Comparison of ENCODE assay signal across 22 cellular contexts in genomic region chr11:129968611-129969419, GRCh38. TPM values are rescaled to one million over a fixed set of nuclear protein-coding genes. Genes with fewer than 3 reads are reported as not detected.
DNase-seq lines count a peak whose midpoint lies in the region; ATAC-seq, FAIRE-seq and TF ChIP-seq lines count a peak whose summit lies in the region.
"Had no signal": no experiment of that assay in that cellular context is flagged by ENCODE, and none has a peak within 500 bp of the region (broad histone marks: within the 10 kb centered on the region; RNA-seq: fewer than 3 reads in every experiment).

No MANE protein-coding gene starts in this region.

- H3K9ac ChIP-seq in K562 (ENCODE audit: insufficient read depth in 1 of 2, low read depth in 2 of 2, low read length in 2 of 2) (no peak overlapping the region), mammary epithelial cell (ENCODE audit: insufficient read depth, low read length) (no peak overlapping the region)
- H3K9ac ChIP-seq: GM23248 had no signal

- WGBS in K562 (ENCODE audit: insufficient coverage, low coverage, missing lambda C conversion rate): 57% methylated on average over 7 of the region's 8 CpGs
- 79% methylated on average over 7 of the region's 8 CpGs for WGBS in mammary epithelial cell (ENCODE audit: low coverage, missing lambda C conversion rate)

- H2AFZ ChIP-seq in K562 (ENCODE audit: low read depth, low read length) (no peak overlapping the region), mammary epithelial cell (ENCODE audit: low read depth, low read length) (no peak overlapping the region)
- H2AFZ ChIP-seq: GM23248 had no signal

- no peaks in the 10 kb centered on the region for H4K20me1 ChIP-seq in K562 (replicated peaks; ENCODE audit: control insufficient read depth, insufficient read depth, low read length)
- no peaks in the 10 kb centered on the region for H4K20me1 ChIP-seq in mammary epithelial cell (ENCODE audit: insufficient read depth, low read length)

- in situ Hi-C loops in K562 (cut with MboI): no loop called here
- in situ Hi-C loops in mammary epithelial cell (cut with MboI; ENCODE audit: low sequenced_read_pairs in 2 of 2): no loop called here

- peaks cover 2 to 8% of the 10 kb centered on the region in 2 experiments; a peak in 4 of 5 replicates for H3K4me1 ChIP-seq in K562 (replicated peaks in 1 of 2; ENCODE audit: control insufficient read depth in 2 of 2, insufficient read depth in 2 of 2, low read length in 2 of 2)
- H3K4me1 ChIP-seq in mammary epithelial cell (ENCODE audit: insufficient read depth, low read length): no peaks in the 10 kb centered on the region

- intact Hi-C loops in K562 (cut with micrococcal nuclease) (no loop called here), mammary epithelial cell (cut with micrococcal nuclease) (no loop called here)

- TF ChIP-seq CTCF in NB4 (IDR thresholded peaks at IDR 0.05; ENCODE audit: low read depth, low read length) (no peak), K562 (IDR thresholded peaks at IDR 0.05 in 2 of 3, conservative IDR thresholded peaks at IDR 0.05 in 1 of 3; ENCODE audit: insufficient read depth in 2 of 3, low read depth in 1 of 3, low read length in 3 of 3) (no peak), mammary epithelial cell (conservative IDR thresholded peaks at IDR 0.05 in 1 of 2, IDR thresholded peaks at IDR 0.05 in 1 of 2; ENCODE audit: extremely low read depth in 1 of 2, insufficient read depth in 1 of 2, low read depth in 1 of 2, low read length in 2 of 2) (no peak)

- no peak for TF ChIP-seq RAD21 in K562 (CRISPR knock-in tag; conservative IDR thresholded peaks at IDR 0.05 in 1 of 2, IDR thresholded peaks at IDR 0.05 in 1 of 2)

- H3K4me3 Mint-ChIP-seq in activated CD4-positive, alpha-beta T cell treated with anti-CD3 and anti-CD28 coated beads, Interleukin-2, amount 10 ng/mL, durations not matched to agents 7 days and 5 days: no peak overlapping the region
- no peak overlapping the region for H3K4me3 Mint-ChIP-seq in naive thymus-derived CD8-positive, alpha-beta T cell
- H3K4me3 Mint-ChIP-seq: activated T-helper 1 cell treated with anti-CD3 and anti-CD28 coated beads, Interleukin-12 subunit alpha, Interleukin-12 subunit beta, Interleukin-2, Interleukin-4 antibody, amounts not matched to agents 30 ng/mL and 10 ng/mL and 1 ng/mL, durations not matched to agents 14 hours and 24 hours and 36 hours; CD4-positive, alpha-beta memory T cell; nephron progenitor cell; T-helper 1 cell treated with Interleukin-12 subunit alpha and Interleukin-12 subunit beta and Interleukin-4 antibody, amounts not matched to agents 30 μg/mL and 1 μg/mL, for 36 hours had no signal

- dilution Hi-C loops in mammary epithelial cell (cut with HindIII; ENCODE audit: low sequenced_read_pairs): no loop called here

- H3K79me2 ChIP-seq in K562 (ENCODE audit: control insufficient read depth, insufficient read depth, low read length) (no peaks in the 10 kb centered on the region; the same call in 2 of the 3 replicates), mammary epithelial cell (ENCODE audit: insufficient read depth, low read length) (no peaks in the 10 kb centered on the region)

- no peak for ATAC-seq in K562
- no peak for ATAC-seq in GM21515 (IDR thresholded peaks at IDR 0.05; ENCODE audit: unreplicated experiment)
- ATAC-seq in naive thymus-derived CD8-positive, alpha-beta T cell: no peak
- ATAC-seq: activated CD4-positive, CD25-positive, alpha-beta regulatory T cell treated with anti-CD3 and anti-CD28 coated beads, Interleukin-2, amount 50 U/mL, for 24 hours had no signal

- H3K27me3 Mint-ChIP-seq in activated CD4-positive, alpha-beta T cell treated with anti-CD3 and anti-CD28 coated beads, Interleukin-2, amount 10 ng/mL, durations not matched to agents 7 days and 5 days: no peaks in the 10 kb centered on the region
- no peaks in the 10 kb centered on the region for H3K27me3 Mint-ChIP-seq in naive thymus-derived CD8-positive, alpha-beta T cell
- H3K27me3 Mint-ChIP-seq: CD4-positive, alpha-beta memory T cell had no signal

- H3K9me3 Mint-ChIP-seq in activated CD4-positive, alpha-beta T cell treated with anti-CD3 and anti-CD28 coated beads, Interleukin-2, amount 10 ng/mL, durations not matched to agents 7 days and 5 days: no peaks in the 10 kb centered on the region
- H3K9me3 Mint-ChIP-seq in naive thymus-derived CD8-positive, alpha-beta T cell: no peaks in the 10 kb centered on the region
- H3K9me3 Mint-ChIP-seq: activated T-helper 1 cell treated with anti-CD3 and anti-CD28 coated beads, Interleukin-12 subunit alpha, Interleukin-12 subunit beta, Interleukin-2, Interleukin-4 antibody, amounts not matched to agents 30 ng/mL and 10 ng/mL and 1 ng/mL, durations not matched to agents 14 hours and 24 hours and 36 hours; CD4-positive, alpha-beta memory T cell; nephron progenitor cell; T-helper 1 cell treated with Interleukin-12 subunit alpha and Interleukin-12 subunit beta and Interleukin-4 antibody, amounts not matched to agents 30 μg/mL and 1 μg/mL, for 36 hours had no signal

- DNase-seq in activated CD4-positive, alpha-beta T cell treated with anti-CD3 and anti-CD28 coated beads, Interleukin-2, amount 10 ng/mL, durations not matched to agents 7 days and 5 days: no peak
- DNase-seq in activated CD4-positive, alpha-beta T cell treated with anti-CD3 and anti-CD28 coated beads, Interleukin-2, amount 50 U/mL, for 1 hour: no peak
- DNase-seq in NB4 (ENCODE audit: low read depth) (peak; percentile 77), K562 (ENCODE audit: extremely low read depth in 1 of 4, low spot score in 3 of 4) (no peak), OCI-M1 (lab: John Stamatoyannopoulos, UW) (no peak), mammary epithelial cell (no peak)
- no peak for DNase-seq in naive thymus-derived CD8-positive, alpha-beta T cell
- DNase-seq: CD4-positive, alpha-beta memory T cell; DND-41; GM23248; NCI-H1105; NCI-H82; nephron progenitor cell had no signal

- no peak overlapping the region for H3K27ac ChIP-seq in K562 (ENCODE audit: extremely low read depth, low read depth, low read length)
- no peak overlapping the region for H3K27ac ChIP-seq in mammary epithelial cell (ENCODE audit: insufficient read depth, low read depth, low read length)
- H3K27ac ChIP-seq: epithelial cell of prostate, GM23248, thoracic aorta had no signal

- CTCF ChIA-PET in activated CD4-positive, alpha-beta T cell treated with anti-CD3 and anti-CD28 coated beads, Interleukin-2, amount 10 ng/mL, durations not matched to agents 7 days and 5 days (lab: Charles Lee): interaction anchor here (1.3 kb wide), 1 partner anchor 39 kb away, joined by 4 read pairs; no protein-coding TSS in a partner anchor
- CTCF ChIA-PET in K562 (lab: Yijun Ruan, JAX; ENCODE audit: low intra/inter-chr PET ratio) (no interaction called here), mammary epithelial cell (lab: Charles Lee; ENCODE audit: low non-redundant PET) (no interaction called here)

- H3K36me3 Mint-ChIP-seq in activated CD4-positive, alpha-beta T cell treated with anti-CD3 and anti-CD28 coated beads, Interleukin-2, amount 10 ng/mL, durations not matched to agents 7 days and 5 days (ENCODE audit: low read depth): no peaks in the 10 kb centered on the region
- H3K36me3 Mint-ChIP-seq in naive thymus-derived CD8-positive, alpha-beta T cell: peaks cover 0 to 12% (median 7%) of the 10 kb centered on the region in 3 donors

- no peak for TF ChIP-seq EP300 in K562 (IDR thresholded peaks at IDR 0.05; ENCODE audit: low read length)

- peaks cover 2% of the 10 kb centered on the region for H3K4me1 Mint-ChIP-seq in activated CD4-positive, alpha-beta T cell treated with anti-CD3 and anti-CD28 coated beads, Interleukin-2, amount 10 ng/mL, durations not matched to agents 7 days and 5 days
- peaks cover 2 to 33% (median 10%) of the 10 kb centered on the region in 4 donors for H3K4me1 Mint-ChIP-seq in naive thymus-derived CD8-positive, alpha-beta T cell

- H3K9me1 ChIP-seq in K562 (ENCODE audit: control insufficient read depth, insufficient read depth, low read length): no peaks in the 10 kb centered on the region

- H3K9me3 ChIP-seq in K562 (replicated peaks; ENCODE audit: control insufficient read depth, insufficient read depth, low read depth, low read length) (no peaks in the 10 kb centered on the region), mammary epithelial cell (replicated peaks; ENCODE audit: insufficient read depth, low read length) (no peaks in the 10 kb centered on the region)
- H3K9me3 ChIP-seq: thoracic aorta had no signal

- H3K4me3 ChIP-seq in NB4 (ENCODE audit: low read depth, low read length) (no peak overlapping the region), K562 (no peak overlapping the region), mammary epithelial cell (replicated peaks in 1 of 3; ENCODE audit: insufficient read depth in 1 of 3, low read depth in 2 of 3, low read length in 3 of 3) (no peak overlapping the region)
- H3K4me3 ChIP-seq: dorsolateral prefrontal cortex, GM23248, thoracic aorta had no signal

- no peaks in the 10 kb centered on the region for H3K36me3 ChIP-seq in K562 (ENCODE audit: control insufficient read depth, insufficient read depth, low read length)
- H3K36me3 ChIP-seq in mammary epithelial cell (ENCODE audit: insufficient read depth, low read length): no peaks in the 10 kb centered on the region
- H3K36me3 ChIP-seq: thoracic aorta had no signal

- POLR2A ChIA-PET in activated CD4-positive, alpha-beta T cell treated with anti-CD3 and anti-CD28 coated beads, Interleukin-2, amount 10 ng/mL, durations not matched to agents 7 days and 5 days (lab: Charles Lee): no interaction called here
- POLR2A ChIA-PET in K562 (lab: Yijun Ruan, JAX): interaction anchor here (1.1 to 2.0 kb wide), 3 partner anchors 8 to 19 kb away, joined by 3 to 6 read pairs (median 4); no protein-coding TSS in a partner anchor
- POLR2A ChIA-PET in naive thymus-derived CD8-positive, alpha-beta T cell (lab: Charles Lee): no interaction called here

- TF ChIP-seq POLR2A in NB4 (IDR thresholded peaks at IDR 0.05; ENCODE audit: extremely low read depth, insufficient read length) (no peak), K562 (conservative IDR thresholded peaks at IDR 0.05) (no peak)

- BruUV-seq in K562 (replicated peaks; lab: Mats Ljungman, UMichigan) (no TSS peak), mammary epithelial cell (replicated peaks; lab: Mats Ljungman, UMichigan) (no TSS peak)

- H3K27ac Mint-ChIP-seq in activated CD4-positive, alpha-beta T cell treated with anti-CD3 and anti-CD28 coated beads, Interleukin-2, amount 10 ng/mL, durations not matched to agents 7 days and 5 days: peak overlapping the region; percentile 38
- peak overlapping the region in 1 of 10 donors; percentile 37 for H3K27ac Mint-ChIP-seq in naive thymus-derived CD8-positive, alpha-beta T cell
- H3K27ac Mint-ChIP-seq: activated T-helper 1 cell treated with anti-CD3 and anti-CD28 coated beads, Interleukin-12 subunit alpha, Interleukin-12 subunit beta, Interleukin-2, Interleukin-4 antibody, amounts not matched to agents 30 ng/mL and 10 ng/mL and 1 ng/mL, durations not matched to agents 14 hours and 24 hours and 36 hours; CD4-positive, alpha-beta memory T cell; nephron progenitor cell; T-helper 1 cell treated with Interleukin-12 subunit alpha and Interleukin-12 subunit beta and Interleukin-4 antibody, amounts not matched to agents 30 μg/mL and 1 μg/mL, for 36 hours had no signal

- H3K4me2 ChIP-seq in K562 (ENCODE audit: insufficient read depth, low read length): no peak overlapping the region
- no peak overlapping the region for H3K4me2 ChIP-seq in mammary epithelial cell (ENCODE audit: insufficient read depth, low read depth, low read length)

- FAIRE-seq in K562 (lab: Jason Lieb, UNC): no peak
- FAIRE-seq: frontal cortex, GM18507 had no signal

- H3K27me3 ChIP-seq in K562 (ENCODE audit: control insufficient read depth in 2 of 2, insufficient read depth in 2 of 2, low read length in 2 of 2) (no peaks in the 10 kb centered on the region), mammary epithelial cell (ENCODE audit: insufficient read depth, low read length) (no peaks in the 10 kb centered on the region)
- H3K27me3 ChIP-seq: dorsolateral prefrontal cortex had no signal

RNA-seq across cellular contexts. Expression of gene PRDM10, which starts 33.8 kb away (rescaled TPM):
- total RNA-seq in activated CD4-positive, alpha-beta T cell treated with anti-CD3 and anti-CD28 coated beads, Interleukin-2, amount 10 ng/mL, durations not matched to agents 7 days and 5 days: 10 to 100 TPM; 12.9 to 15.2 TPM
- total RNA-seq in K562 (2011; cell fraction: chromatin; rRNA removed; ENCODE audit: low replicate concordance): 43.6 and 51.3 TPM in 2 replicates
- 17.5 and 22.8 TPM in 2 replicates for total RNA-seq in K562 (2011; cell fraction: nucleolus; rRNA removed)
- 9.8 and 24.3 TPM in 2 replicates for total RNA-seq in K562 (2011; cell fraction: nucleoplasm; rRNA removed)
- total RNA-seq in K562 (2014; rRNA removed) (4.7 and 5.1 TPM in 2 replicates), K562 (2014; rRNA removed; fragmentation: Illumina TruSeq; extraction: Trizol) (4.3 and 4.4 TPM in 2 replicates), K562 (2015; rRNA removed; fragmentation: Illumina TruSeq; extraction: Trizol) (4.9 TPM in 2 replicates), K562 (2021) (8.9 and 9.3 TPM in 2 replicates), mammary epithelial cell (1 to 10 TPM; 6.5 to 6.6 TPM)
- polyA plus RNA-seq in K562 (2011; rRNA removed) (4.5 and 7.0 TPM in 2 replicates), K562 (2014; fragmentation: Illumina TruSeq; extraction: Trizol) (4.9 and 6.7 TPM in 2 replicates), K562 (2014; fragmentation: Nextera tagmentation; extraction: Ambion mirVana) (under 1 TPM; 0.89 to 0.94 TPM), K562 (2014; rRNA removed) (3.1 and 4.2 TPM in 2 replicates), mammary epithelial cell (6.3 TPM)
- 10.6 and 14.2 TPM in 2 replicates for polyA plus RNA-seq in K562 (2011; cell fraction: cytosol; rRNA removed)
- polyA plus RNA-seq in K562 (2011; cell fraction: nucleus; rRNA removed): 10.6 and 27.2 TPM in 2 replicates
- polyA plus RNA-seq in K562 (2012): 2.6 and 3.4 TPM in 2 replicates
- 14.6 and 17.6 TPM in 2 replicates for polyA minus RNA-seq in K562 (2011; rRNA and poly(A)+ RNA removed)
- 10.1 and 14.1 TPM in 2 replicates for polyA minus RNA-seq in K562 (2011; cell fraction: cytosol; rRNA and poly(A)+ RNA removed)
- 8.3 and 11.3 TPM in 2 replicates for polyA minus RNA-seq in K562 (2011; cell fraction: nucleus; rRNA and poly(A)+ RNA removed)
- total RNA-seq in naive thymus-derived CD8-positive, alpha-beta T cell: 10 to 100 TPM; 13.6 to 16.5 TPM
- polyA plus RNA-seq in naive thymus-derived CD8-positive, alpha-beta T cell: 1 to 10 TPM in 2 of 3 donors, under 1 TPM in 1; 0.87 to 3.7 (median 1.9) TPM
- 80.9 TPM for polyA minus RNA-seq in mammary epithelial cell
